1 cellular context compared by ENCODE assay signal in genomic region chrX:103687073-103687695, GRCh38.
TF ChIP-seq lines count a peak whose summit lies in the region.

No MANE protein-coding gene starts in this region.

TF ChIP-seq in GM23338, 12 proteins besides CTCF, POLR2A, EP300 and RAD21 (continued from another document):
- no peak for TF ChIP-seq ETS1 (IDR thresholded peaks at IDR 0.05)
